ENCODE assay signal across 4 cellular contexts in genomic region chr15:89834465-89835189, GRCh38. TPM values are rescaled to one million over a fixed set of nuclear protein-coding genes. Genes with fewer than 3 reads are reported as not detected.
"Had no signal": no experiment of that assay in that cellular context is flagged by ENCODE, and none has a peak within 500 bp of the region (broad histone marks: within the 10 kb centered on the region; RNA-seq: fewer than 3 reads in every experiment).

No MANE protein-coding gene starts in this region.

RNA-seq across cellular contexts. Expression of gene MESP2, which starts 58.5 kb away (rescaled TPM):
- total RNA-seq: pulmonary artery endothelial cell, skeletal muscle tissue, stomach had no signal
- polyA plus RNA-seq: hepatocyte had no signal
